18 cellular contexts compared by ENCODE assay signal in genomic region chr2:68757081-68757480, GRCh38. TPM values are rescaled to one million over a fixed set of nuclear protein-coding genes. Genes with fewer than 3 reads are reported as not detected.
"Had no signal": no experiment of that assay in that cellular context is flagged by ENCODE, and none has a peak within 500 bp of the region (broad histone marks: within the 10 kb centered on the region; RNA-seq: fewer than 3 reads in every experiment).

No MANE protein-coding gene starts in this region.

- H3K4me3 ChIP-seq: ascending aorta, breast epithelium, gastrocnemius medialis, heart right ventricle, lung, SJSA1 had no signal

- DNase-seq: activated CD4-positive, CD25-positive, alpha-beta regulatory T cell treated with anti-CD3 and anti-CD28 coated beads, Interleukin-2, amount 50 U/mL, for 72 hours; activated CD8-positive, alpha-beta memory T cell treated with anti-CD3 and anti-CD28 coated beads for 24 hours; activated effector memory CD4-positive, alpha-beta T cell treated with Interleukin-2 at 50 U/mL for 16 hours; dermis blood vessel endothelial cell; endodermal cell; erythroblast; gastrocnemius medialis; heart right ventricle; islet precursor cell; midbrain; stimulated activated CD4-positive, alpha-beta T cell treated with anti-CD3 and anti-CD28 coated beads, Interleukin-1b, Interleukin-23, amount 100 ng/mL, for 48 hours; T-helper 9 cell had no signal

- H3K9me3 ChIP-seq: breast epithelium, gastrocnemius medialis, SJSA1 had no signal

- H3K27ac ChIP-seq: ascending aorta, breast epithelium, gastrocnemius medialis, parathyroid adenoma, SJSA1 had no signal

- H3K36me3 ChIP-seq: ascending aorta, breast epithelium, gastrocnemius medialis, heart right ventricle, SJSA1 had no signal

- H3K4me1 ChIP-seq: ascending aorta, breast epithelium, parathyroid adenoma had no signal

- ATAC-seq: gastrocnemius medialis, heart right ventricle had no signal

- H3K27me3 ChIP-seq: ascending aorta, breast epithelium, gastrocnemius medialis, heart right ventricle, SJSA1 had no signal

- H3K4me3 Mint-ChIP-seq: endodermal cell had no signal

RNA-seq across cellular contexts. Expression of gene ARHGAP25, which starts 22.5 kb away (rescaled TPM):
- total RNA-seq: myocyte, SJSA1 had no signal
